In genomic region chr5:134758504-134759341, GRCh38 we compare ENCODE assay signal across 8 cellular contexts. TPM values are rescaled to one million over a fixed set of nuclear protein-coding genes. Genes with fewer than 3 reads are reported as not detected.
A peak's percentile ranks its signal among the peaks of the same experiment; 100 is the strongest.
DNase-seq lines count a peak whose midpoint lies in the region; ATAC-seq, FAIRE-seq and TF ChIP-seq lines count a peak whose summit lies in the region.

Gene DDX46, plus strand, starts transcription at chr5:134758779. Its CDS starts 160 bp downstream, at chr5:134758939.

- peak; percentile 93 for DNase-seq in GM19239 (ENCODE audit: insufficient read length, low spot score)
- peak; percentile 59 for DNase-seq in NCI-H524 treated with DMSO at 0.1 percent for 48 hours (lab: John Stamatoyannopoulos, UW)
- DNase-seq in activated CD4-positive, alpha-beta T cell treated with anti-CD3 and anti-CD28 coated beads for 48 hours, result peak; percentile 98
- peak; percentile 97 for DNase-seq in colonic mucosa
- peak; percentile 98 for DNase-seq in left kidney (ENCODE audit: low read depth, low spot score)
- peak; percentile 96 to 97 for DNase-seq in stimulated activated CD4-positive, alpha-beta T cell treated with anti-CD3 and anti-CD28 coated beads, Interleukin-2, amount 100 ng/mL, for 24 hours

- H3K4me2 ChIP-seq in BLaER1, result peak within 1 kb of the TSS; percentile 89

- H3K27ac ChIP-seq in BLaER1, result peak within 1 kb of the TSS; percentile 91
- peak within 1 kb of the TSS; percentile 20 for H3K27ac ChIP-seq in colonic mucosa

- H3K9me3 ChIP-seq in BLaER1 (no peaks in the 10 kb centered on the region), colonic mucosa (no peaks in the 10 kb centered on the region)

- H3K4me3 ChIP-seq in BLaER1 (peak within 1 kb of the TSS; percentile 92), colonic mucosa (peak within 1 kb of the TSS; percentile 85)

- H3K36me3 ChIP-seq in BLaER1, result peaks cover 27% of the 10 kb centered on the region
- H3K36me3 ChIP-seq in colonic mucosa, result no peaks in the 10 kb centered on the region

- ATAC-seq in HG03457 (IDR thresholded peaks at IDR 0.05; ENCODE audit: unreplicated experiment), result peak; percentile 92

- peaks cover 51% of the 10 kb centered on the region for H4K20me1 ChIP-seq in BLaER1

- H3K27me3 ChIP-seq in BLaER1 (no peaks in the 10 kb centered on the region), colonic mucosa (no peaks in the 10 kb centered on the region)

- peak; percentile 56 for TF ChIP-seq CTCF in colonic mucosa (IDR thresholded peaks at IDR 0.05)

- intact Hi-C loops in colonic mucosa (cut with DNase I), result no loop called here

- H3K9ac ChIP-seq in BLaER1, result peak within 1 kb of the TSS; percentile 92
- H3K9ac ChIP-seq in colonic mucosa (ENCODE audit: low read depth in 2 of 2, low read length in 2 of 2), result peak within 1 kb of the TSS; percentile 68 to 91

- peak; percentile 97 for FAIRE-seq in GM19239 (lab: Jason Lieb, UNC)

- H3K4me1 ChIP-seq in BLaER1 (peaks cover 25% of the 10 kb centered on the region), colonic mucosa (peaks cover 10% of the 10 kb centered on the region)

RNA-seq across cellular contexts. Expression of gene DDX46, which starts in this region (rescaled TPM):
- total RNA-seq in colonic mucosa, result 10 to 100 TPM; 38.2 to 49.3 TPM

Comparison
In these comparisons a context has a peak if more than half of its experiments do, and no peak if none do; other contexts are left out.
1. Peak in every context shown above with its lines: DNase-seq, ATAC-seq, H3K4me3 ChIP-seq and H3K27ac ChIP-seq.